Comparison of ENCODE assay signal across 8 cellular contexts in genomic region chr20:31605902-31606677, GRCh38. TPM values are rescaled to one million over a fixed set of nuclear protein-coding genes. Genes with fewer than 3 reads are reported as not detected.
DNase-seq lines count a peak whose midpoint lies in the region; ATAC-seq, FAIRE-seq and TF ChIP-seq lines count a peak whose summit lies in the region.

No MANE protein-coding gene starts in this region.

- DNase-seq in NCI-H748 (lab: John Stamatoyannopoulos, UW; ENCODE audit: unreplicated experiment) (peak; percentile 56), NCI-H748 treated with DMSO at 0.1 percent for 48 hours (lab: John Stamatoyannopoulos, UW) (no peak), SK-N-MC (ENCODE audit: low read depth, low spot score) (no peak), ecto neural progenitor cell (ENCODE audit: low spot score) (peak; percentile 72), aorta (peak in 1 of 2 donors; percentile 79), GM12892 (ENCODE audit: insufficient read length) (no peak)

- H3K27ac ChIP-seq in SK-N-MC: peak overlapping the region; percentile 65
- peak overlapping the region; percentile 24 to 74 for H3K27ac ChIP-seq in aorta (ENCODE audit: low read depth in 1 of 2, low read length in 2 of 2)

- ATAC-seq in aorta (ENCODE audit: low FRiP score): no peak
- no peak for ATAC-seq in GM21576 (IDR thresholded peaks at IDR 0.05; ENCODE audit: unreplicated experiment)

- H3K36me3 ChIP-seq in SK-N-MC (ENCODE audit: insufficient read depth, low read length) (peaks cover 7% of the 10 kb centered on the region), aorta (ENCODE audit: control insufficient read depth in 1 of 2, insufficient read depth in 2 of 2, low read length in 1 of 2) (no peaks in the 10 kb centered on the region)

- peaks cover 36% of the 10 kb centered on the region for H3K27me3 ChIP-seq in mononuclear cell (ENCODE audit: insufficient read depth, low read length)
- H3K27me3 ChIP-seq in aorta (ENCODE audit: control insufficient read depth in 1 of 2, insufficient read depth in 2 of 2, low read length in 1 of 2): no peaks in the 10 kb centered on the region

- WGBS in aorta, 2 donors: 1 to 2% methylated on average over 39 of the region's 39 CpGs

- H3K4me3 ChIP-seq in SK-N-MC (peak overlapping the region; percentile 100), mononuclear cell (ENCODE audit: low read length) (peak overlapping the region; percentile 46), aorta (ENCODE audit: low read length in 2 of 2) (peak overlapping the region; percentile 42 to 67)

- peaks cover 54% of the 10 kb centered on the region for H3K4me1 ChIP-seq in mononuclear cell (ENCODE audit: insufficient read depth, low read length)
- H3K4me1 ChIP-seq in aorta (ENCODE audit: control insufficient read depth in 1 of 2, insufficient read depth in 2 of 2, low read length in 2 of 2): no peaks in the 10 kb centered on the region

- no peak for TF ChIP-seq POLR2A in GM12892 (IDR thresholded peaks at IDR 0.05; ENCODE audit: low read depth, low read length)

- no peak for FAIRE-seq in GM12892 (lab: Jason Lieb, UNC)

- H3K9me3 ChIP-seq in SK-N-MC (ENCODE audit: low read depth, low read length) (no peaks in the 10 kb centered on the region), mononuclear cell (ENCODE audit: low read depth, low read length) (no peaks in the 10 kb centered on the region), aorta (ENCODE audit: control insufficient read depth, low read length) (no peaks in the 10 kb centered on the region)

- intact Hi-C loops in aorta (cut with DNase I): loop anchor here in 1 of 2 donors (2.0 kb wide), 1 partner anchor 33 kb away; no protein-coding TSS in a partner anchor

- H3K9ac ChIP-seq in SK-N-MC (ENCODE audit: insufficient read length): peak overlapping the region; percentile 96

RNA-seq across cellular contexts. Expression of gene ID1, which starts 1.0 kb away (rescaled TPM):
- total RNA-seq in mononuclear cell: 17.1 TPM
- total RNA-seq in aorta: 100 to 1,000 TPM; 170 to 396 TPM
- polyA plus RNA-seq in aorta: 100 to 1,000 TPM; 163 to 382 TPM
- polyA plus RNA-seq in GM12892 (2012; ENCODE audit: missing spikeins): not detected

RNA-seq across cellular contexts. Expression of gene COX4I2, which starts 31.6 kb away (rescaled TPM):
- total RNA-seq in mononuclear cell (not detected), aorta (1 to 10 TPM; 5.2 to 9.5 TPM)
- polyA plus RNA-seq in aorta: 1 to 10 TPM in 1 of 2 donors, not detected in 1; 2.0 TPM
- not detected for polyA plus RNA-seq in GM12892 (2012; ENCODE audit: missing spikeins)

Comparison
In these comparisons a context has a peak if more than half of its experiments do, and no peak if none do; other contexts are left out.
1. DNase-seq: peak in NCI-H748 (single experiment) and ecto neural progenitor cell (single experiment); none in NCI-H748 treated with DMSO at 0.1 percent for 48 hours (single experiment), SK-N-MC (single experiment) and GM12892 (single experiment).
2. H3K4me3 ChIP-seq: peak in every context shown above with its lines; median percentile 100 in SK-N-MC; 54 in aorta; 46 in mononuclear cell.